ENCODE assay signal across 22 cellular contexts in the genomic region with DNA sequence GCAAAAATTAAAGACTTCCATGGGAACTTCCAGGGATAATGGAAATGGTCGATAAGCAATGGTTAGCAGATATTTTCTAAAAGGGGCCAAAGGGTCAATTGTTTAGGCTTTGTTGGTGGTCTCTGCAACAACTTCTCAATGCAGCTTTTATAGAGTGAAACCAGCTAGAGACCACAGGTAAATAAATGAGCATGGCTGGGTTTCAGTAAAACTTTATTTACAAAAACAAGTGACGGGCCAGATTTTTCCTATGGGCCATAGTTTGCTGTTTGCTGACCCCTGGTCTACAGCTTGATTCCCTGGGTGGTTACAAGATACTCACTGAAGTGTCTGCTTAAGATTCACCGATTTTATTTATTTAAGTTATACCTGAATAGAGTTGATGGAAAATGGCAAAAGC. TPM values are rescaled to one million over a fixed set of nuclear protein-coding genes. Genes with fewer than 3 reads are reported as not detected.
DNase-seq lines count a peak whose midpoint lies in the region; ATAC-seq lines count a peak whose summit lies in the region.
"Had no signal": no experiment of that assay in that cellular context is flagged by ENCODE, and none has a peak within 500 bp of the region (broad histone marks: within the 10 kb centered on the region; RNA-seq: fewer than 3 reads in every experiment).

No MANE protein-coding gene starts in this region.

- H3K27me3 Mint-ChIP-seq in activated CD4-positive, alpha-beta T cell treated with anti-CD3 and anti-CD28 coated beads for 36 hours, result no peaks in the 10 kb centered on the region
- no peaks in the 10 kb centered on the region for H3K27me3 Mint-ChIP-seq in activated T-helper 2 cell treated with anti-CD3 and anti-CD28 coated beads, Interferon-gamma antibody, Interleukin-2, Interleukin-4, amounts not matched to agents 10 μg/mL and 5 μg/mL and 100 μg/mL, durations not matched to agents 14 hours and 24 hours and 36 hours (ENCODE audit: low read depth)

- H3K36me3 Mint-ChIP-seq in activated CD4-positive, alpha-beta T cell treated with anti-CD3 and anti-CD28 coated beads for 36 hours (ENCODE audit: low read depth), result peaks cover 22% of the 10 kb centered on the region
- peaks cover 9 to 12% of the 10 kb centered on the region in 2 donors for H3K36me3 Mint-ChIP-seq in activated naive CD4-positive, alpha-beta T cell treated with anti-CD3 and anti-CD28 coated beads, Interleukin-2, amount 50 U/mL, for 72 hours
- peaks cover 20% of the 10 kb centered on the region for H3K36me3 Mint-ChIP-seq in activated T-helper 2 cell treated with anti-CD3 and anti-CD28 coated beads, Interferon-gamma antibody, Interleukin-2, Interleukin-4, amounts not matched to agents 10 μg/mL and 5 μg/mL and 100 μg/mL, durations not matched to agents 14 hours and 24 hours and 36 hours (ENCODE audit: low read depth)

- no peak overlapping the region for H3K4me3 Mint-ChIP-seq in activated CD4-positive, alpha-beta T cell treated with anti-CD3 and anti-CD28 coated beads for 36 hours
- no peak overlapping the region for H3K4me3 Mint-ChIP-seq in activated T-helper 2 cell treated with anti-CD3 and anti-CD28 coated beads, Interferon-gamma antibody, Interleukin-2, Interleukin-4, amounts not matched to agents 10 μg/mL and 5 μg/mL and 100 μg/mL, durations not matched to agents 14 hours and 24 hours and 36 hours (ENCODE audit: low read depth)

- no peak overlapping the region for H3K4me3 ChIP-seq in subcutaneous abdominal adipose tissue (ENCODE audit: low read depth in 1 of 5, low read length in 5 of 5)
- H3K4me3 ChIP-seq: GM23248, PC-9, SJCRH30 had no signal

- H3K9ac ChIP-seq in subcutaneous abdominal adipose tissue (ENCODE audit: low read length in 5 of 5), result peak overlapping the region in 2 of 5 donors; percentile 0 to 21
- H3K9ac ChIP-seq: GM23248 had no signal

- H3K27ac ChIP-seq in subcutaneous abdominal adipose tissue (ENCODE audit: low read depth, low read length), result peak overlapping the region; percentile 88
- H3K27ac ChIP-seq: 22Rv1, GM23248, PC-9, SJCRH30 had no signal

- CTCF ChIA-PET in activated CD4-positive, alpha-beta T cell treated with anti-CD3 and anti-CD28 coated beads for 36 hours (lab: Charles Lee), result interaction anchor here (0.6 to 1.6 kb wide), 2 partner anchors 22 to 72 kb away, joined by 4 read pairs; no protein-coding TSS in a partner anchor

- no peaks in the 10 kb centered on the region for H3K27me3 ChIP-seq in subcutaneous abdominal adipose tissue (ENCODE audit: control insufficient read depth in 5 of 5, insufficient read depth in 4 of 5, low read length in 5 of 5)
- H3K27me3 ChIP-seq: BE2C, SJCRH30 had no signal

- no peak for DNase-seq in activated CD4-positive, alpha-beta T cell treated with anti-CD3 and anti-CD28 coated beads for 36 hours
- DNase-seq in activated CD4-positive, alpha-beta T cell treated with anti-CD3 and anti-CD28 coated beads, Interleukin-2, amount 50 U/mL, for 1 hour, result no peak
- no peak for DNase-seq in activated naive CD4-positive, alpha-beta T cell treated with anti-CD3 and anti-CD28 coated beads, Interleukin-2, amount 50 U/mL, for 72 hours (ENCODE audit: low spot score in 2 of 2)
- no peak for DNase-seq in activated naive CD4-positive, alpha-beta T cell treated with anti-CD3 and anti-CD28 coated beads, Interleukin-2, amount 50 U/mL, for 16 hours
- no peak for DNase-seq in activated T-helper 2 cell treated with anti-CD3 and anti-CD28 coated beads, Interferon-gamma antibody, Interleukin-2, Interleukin-4, amounts not matched to agents 10 μg/mL and 5 μg/mL and 100 μg/mL, durations not matched to agents 14 hours and 24 hours and 36 hours (ENCODE audit: low spot score)
- DNase-seq in mesenteric fat pad (ENCODE audit: low spot score) (no peak), NCI-H128 (lab: John Stamatoyannopoulos, UW; ENCODE audit: unreplicated experiment) (no peak)
- DNase-seq: BE2C, DMS153, DND-41, GM23248, H7, Kasumi-1, NCI-H1092 treated with DMSO at 0.1 percent for 48 hours, NCI-H2029, NCI-H446 treated with DMSO at 0.1 percent for 48 hours, NCI-H526, PC-9, SJCRH30 had no signal

- H3K27ac Mint-ChIP-seq in activated CD4-positive, alpha-beta T cell treated with anti-CD3 and anti-CD28 coated beads for 36 hours, result peak overlapping the region; percentile 95
- peak overlapping the region; percentile 86 to 91 for H3K27ac Mint-ChIP-seq in activated naive CD4-positive, alpha-beta T cell treated with anti-CD3 and anti-CD28 coated beads, Interleukin-2, amount 50 U/mL, for 72 hours
- peak overlapping the region; percentile 47 for H3K27ac Mint-ChIP-seq in activated T-helper 2 cell treated with anti-CD3 and anti-CD28 coated beads, Interferon-gamma antibody, Interleukin-2, Interleukin-4, amounts not matched to agents 10 μg/mL and 5 μg/mL and 100 μg/mL, durations not matched to agents 14 hours and 24 hours and 36 hours

- intact Hi-C loops in activated CD4-positive, alpha-beta T cell treated with anti-CD3 and anti-CD28 coated beads for 36 hours (cut with DNase I, micrococcal nuclease), result loop anchor here in 1 of 2 experiments (1.0 to 2.0 kb wide), 6 partner anchors 20 to 161 kb away; a partner anchor contains a TSS
- intact Hi-C loops in activated T-helper 2 cell treated with anti-CD3 and anti-CD28 coated beads, Interferon-gamma antibody, Interleukin-2, Interleukin-4, amounts not matched to agents 10 μg/mL and 5 μg/mL and 100 μg/mL, durations not matched to agents 14 hours and 24 hours and 36 hours (cut with micrococcal nuclease), result loop anchor here (2.0 kb wide), 3 partner anchors 21 to 161 kb away; no protein-coding TSS in a partner anchor

- H3K9me3 Mint-ChIP-seq in activated CD4-positive, alpha-beta T cell treated with anti-CD3 and anti-CD28 coated beads for 36 hours (ENCODE audit: low read depth), result no peaks in the 10 kb centered on the region
- no peaks in the 10 kb centered on the region for H3K9me3 Mint-ChIP-seq in activated naive CD4-positive, alpha-beta T cell treated with anti-CD3 and anti-CD28 coated beads, Interleukin-2, amount 50 U/mL, for 72 hours
- H3K9me3 Mint-ChIP-seq in activated T-helper 2 cell treated with anti-CD3 and anti-CD28 coated beads, Interferon-gamma antibody, Interleukin-2, Interleukin-4, amounts not matched to agents 10 μg/mL and 5 μg/mL and 100 μg/mL, durations not matched to agents 14 hours and 24 hours and 36 hours, result no peaks in the 10 kb centered on the region

- H3K9me3 ChIP-seq in subcutaneous abdominal adipose tissue (ENCODE audit: control insufficient read depth in 5 of 5, low read length in 5 of 5), result no peaks in the 10 kb centered on the region
- H3K9me3 ChIP-seq: BE2C, SJCRH30 had no signal

- peaks cover 0 to 16% (median 4%) of the 10 kb centered on the region in 5 donors for H3K4me1 ChIP-seq in subcutaneous abdominal adipose tissue (ENCODE audit: control insufficient read depth in 5 of 5, insufficient read depth in 5 of 5, low read length in 5 of 5)
- H3K4me1 ChIP-seq: BE2C, SJCRH30 had no signal

- POLR2A ChIA-PET in activated CD4-positive, alpha-beta T cell treated with anti-CD3 and anti-CD28 coated beads for 36 hours (lab: Charles Lee), result no interaction called here

- no peak for ATAC-seq in activated CD4-positive, alpha-beta T cell treated with anti-CD3 and anti-CD28 coated beads for 36 hours
- ATAC-seq in activated naive CD4-positive, alpha-beta T cell treated with anti-CD3 and anti-CD28 coated beads, Interleukin-2, amount 50 U/mL, for 72 hours, result no peak
- ATAC-seq: Right ventricle myocardium inferior had no signal

- H3K36me3 ChIP-seq in subcutaneous abdominal adipose tissue (ENCODE audit: control insufficient read depth in 5 of 5, insufficient read depth in 5 of 5, low read length in 5 of 5), result peaks cover 4 to 88% (median 85%) of the 10 kb centered on the region in 5 donors
- H3K36me3 ChIP-seq: BE2C, SJCRH30 had no signal

- H3K4me1 Mint-ChIP-seq in activated CD4-positive, alpha-beta T cell treated with anti-CD3 and anti-CD28 coated beads for 36 hours, result peaks cover 31% of the 10 kb centered on the region
- peaks cover 25% of the 10 kb centered on the region for H3K4me1 Mint-ChIP-seq in activated T-helper 2 cell treated with anti-CD3 and anti-CD28 coated beads, Interferon-gamma antibody, Interleukin-2, Interleukin-4, amounts not matched to agents 10 μg/mL and 5 μg/mL and 100 μg/mL, durations not matched to agents 14 hours and 24 hours and 36 hours (ENCODE audit: low read depth)

RNA-seq across cellular contexts. Expression of a gene that starts 22.6 kb away (rescaled TPM):
- total RNA-seq in activated CD4-positive, alpha-beta T cell treated with anti-CD3 and anti-CD28 coated beads for 36 hours, result 10 to 100 TPM; 11.8 to 13.0 TPM
- 10 to 100 TPM; 13.1 to 23.0 TPM for total RNA-seq in activated naive CD4-positive, alpha-beta T cell treated with anti-CD3 and anti-CD28 coated beads, Interleukin-2, amount 50 U/mL, for 72 hours
- total RNA-seq in activated T-helper 2 cell treated with anti-CD3 and anti-CD28 coated beads, Interferon-gamma antibody, Interleukin-2, Interleukin-4, amounts not matched to agents 10 μg/mL and 5 μg/mL and 100 μg/mL, durations not matched to agents 14 hours and 24 hours and 36 hours, result 16.2 and 18.2 TPM in 2 replicates
- total RNA-seq in mesenteric fat pad, result 8.0 TPM

RNA-seq across cellular contexts. Expression of a gene that starts 52.0 kb away (rescaled TPM):
- 1 to 10 TPM; 6.8 to 7.3 TPM for total RNA-seq in activated CD4-positive, alpha-beta T cell treated with anti-CD3 and anti-CD28 coated beads for 36 hours
- 10 to 100 TPM; 15.8 to 24.7 TPM for total RNA-seq in activated naive CD4-positive, alpha-beta T cell treated with anti-CD3 and anti-CD28 coated beads, Interleukin-2, amount 50 U/mL, for 72 hours
- total RNA-seq in activated T-helper 2 cell treated with anti-CD3 and anti-CD28 coated beads, Interferon-gamma antibody, Interleukin-2, Interleukin-4, amounts not matched to agents 10 μg/mL and 5 μg/mL and 100 μg/mL, durations not matched to agents 14 hours and 24 hours and 36 hours, result 8.6 and 11.1 TPM in 2 replicates
- total RNA-seq in mesenteric fat pad, result 125 TPM
